In genomic region chr20:272718-273117, GRCh38 we compare ENCODE assay signal across 22 cellular contexts. TPM values are rescaled to one million over a fixed set of nuclear protein-coding genes. Genes with fewer than 3 reads are reported as not detected.
A peak's percentile ranks its signal among the peaks of the same experiment; 100 is the strongest.
DNase-seq lines count a peak whose midpoint lies in the region; ATAC-seq, FAIRE-seq and TF ChIP-seq lines count a peak whose summit lies in the region.
"Had no signal": no experiment of that assay in that cellular context is flagged by ENCODE, and none has a peak within 500 bp of the region (broad histone marks: within the 10 kb centered on the region; RNA-seq: fewer than 3 reads in every experiment).

No MANE protein-coding gene starts in this region.

- no peaks in the 10 kb centered on the region for H3K4me1 ChIP-seq in endothelial cell of umbilical vein (ENCODE audit: control insufficient read depth, extremely low read depth, insufficient read depth, low read length)
- H3K4me1 ChIP-seq in osteoblast (ENCODE audit: insufficient read depth, low read length): no peaks in the 10 kb centered on the region
- H3K4me1 ChIP-seq: BE2C, HAP-1 had no signal

- DNase-seq in NCI-H69 (lab: John Stamatoyannopoulos, UW): peak; percentile 22
- DNase-seq in endothelial cell of umbilical vein (ENCODE audit: low read depth, low spot score): no peak
- DNase-seq in osteoblast (ENCODE audit: insufficient read length, low spot score, missing footprints): peak; percentile 62
- DNase-seq in activated naive CD4-positive, alpha-beta T cell treated with anti-CD3 and anti-CD28 coated beads, Interleukin-2, amount 50 U/mL, for 72 hours (ENCODE audit: low spot score in 2 of 2): no peak
- DNase-seq in SIG-M5 treated with dmso at 0.1 percent for 504 hours (lab: John Stamatoyannopoulos, UW; ENCODE audit: unreplicated experiment): no peak
- DNase-seq: BE2C, EL, GF-D8, MV-4-11, NCI-H1105 treated with DMSO at 0.1 percent for 48 hours, NCI-H2029 treated with DMSO at 0.1 percent for 48 hours, NCI-H446, NCI-H526, PC-9, RPMI8226, SHP77 had no signal

- H3K79me2 ChIP-seq in endothelial cell of umbilical vein (ENCODE audit: control insufficient read depth, insufficient read depth, low read length) (no peaks in the 10 kb centered on the region), osteoblast (ENCODE audit: insufficient read depth, low read length) (no peaks in the 10 kb centered on the region)

- no peak overlapping the region for H3K4me2 ChIP-seq in endothelial cell of umbilical vein (ENCODE audit: insufficient read depth, low read length)
- H3K4me2 ChIP-seq in osteoblast (ENCODE audit: insufficient read depth, low read length): no peak overlapping the region
- H3K4me2 ChIP-seq: GM23338, PC-9 had no signal

- no peaks in the 10 kb centered on the region for H4K20me1 ChIP-seq in endothelial cell of umbilical vein (replicated peaks; ENCODE audit: control insufficient read depth, extremely low read depth, insufficient read depth, low read length)
- H4K20me1 ChIP-seq in osteoblast (ENCODE audit: insufficient read depth, low read length): no peaks in the 10 kb centered on the region

- intact Hi-C loops in endothelial cell of umbilical vein (cut with micrococcal nuclease): no loop called here

- TF ChIP-seq CTCF in endothelial cell of umbilical vein (IDR thresholded peaks at IDR 0.05; ENCODE audit: extremely low read depth in 1 of 2, insufficient read depth in 1 of 2, low read depth in 1 of 2, low read length in 2 of 2): no peak
- no peak for TF ChIP-seq CTCF in osteoblast (IDR thresholded peaks at IDR 0.05; ENCODE audit: extremely low read depth, low read depth, low read length)

- no TSS peak for BruUV-seq in endothelial cell of umbilical vein (replicated peaks; lab: Mats Ljungman, UMichigan)

- dilution Hi-C loops in endothelial cell of umbilical vein (cut with MboI; ENCODE audit: extremely low pct_ligation_motif_present, low sequenced_read_pairs): no loop called here

- H3K4me3 ChIP-seq in endothelial cell of umbilical vein (replicated peaks in 1 of 3; ENCODE audit: insufficient read depth in 1 of 3, low read depth in 1 of 3, low read length in 3 of 3) (no peak overlapping the region), osteoblast (ENCODE audit: insufficient read depth, low read length) (no peak overlapping the region)
- H3K4me3 ChIP-seq: GM23338, HAP-1, PC-9 had no signal

- H2AFZ ChIP-seq in endothelial cell of umbilical vein (ENCODE audit: low read depth, low read length): no peak overlapping the region
- H2AFZ ChIP-seq in osteoblast (ENCODE audit: low read length): no peak overlapping the region
- H2AFZ ChIP-seq: GM23338, PC-9 had no signal

- no peak for TF ChIP-seq POLR2A in endothelial cell of umbilical vein (IDR thresholded peaks at IDR 0.05; ENCODE audit: low read depth, low read length)

- H3K36me3 Mint-ChIP-seq in activated naive CD4-positive, alpha-beta T cell treated with anti-CD3 and anti-CD28 coated beads, Interleukin-2, amount 50 U/mL, for 72 hours: peaks cover 0 to 9% of the 10 kb centered on the region in 2 donors

- no peak overlapping the region for H3K27ac Mint-ChIP-seq in activated naive CD4-positive, alpha-beta T cell treated with anti-CD3 and anti-CD28 coated beads, Interleukin-2, amount 50 U/mL, for 72 hours
- H3K27ac Mint-ChIP-seq: GM23338 had no signal

- CTCF ChIA-PET in endothelial cell of umbilical vein (lab: Charles Lee): interaction anchor here (2.7 kb wide), 1 partner anchor 57 kb away, joined by 7 read pairs; no protein-coding TSS in a partner anchor

- no peak for ATAC-seq in activated naive CD4-positive, alpha-beta T cell treated with anti-CD3 and anti-CD28 coated beads, Interleukin-2, amount 50 U/mL, for 72 hours
- ATAC-seq: GM23338, SK-N-SH treated with all-trans-retinoic acid at 6 μM for 48 hours had no signal

- no peaks in the 10 kb centered on the region for H3K9me3 Mint-ChIP-seq in activated naive CD4-positive, alpha-beta T cell treated with anti-CD3 and anti-CD28 coated beads, Interleukin-2, amount 50 U/mL, for 72 hours
- H3K9me3 Mint-ChIP-seq: GM23338 had no signal

- H3K9me1 ChIP-seq in endothelial cell of umbilical vein (replicated peaks; ENCODE audit: control insufficient read depth, extremely low read depth, insufficient read depth, low read length): no peaks in the 10 kb centered on the region

- H3K27ac ChIP-seq in endothelial cell of umbilical vein (ENCODE audit: insufficient read depth, low read depth, low read length): no peak overlapping the region
- no peak overlapping the region for H3K27ac ChIP-seq in osteoblast (ENCODE audit: low read depth, low read length)
- H3K27ac ChIP-seq: PC-9 had no signal

- FAIRE-seq in endothelial cell of umbilical vein (lab: Jason Lieb, UNC): peak; percentile 64
- FAIRE-seq: D721Med had no signal

- no peaks in the 10 kb centered on the region for H3K9me3 ChIP-seq in endothelial cell of umbilical vein (replicated peaks; ENCODE audit: control insufficient read depth, insufficient read depth, low read length)
- no peaks in the 10 kb centered on the region for H3K9me3 ChIP-seq in osteoblast (ENCODE audit: low read depth, low read length)
- H3K9me3 ChIP-seq: BE2C, HAP-1 had no signal

- no peak overlapping the region for H3K9ac ChIP-seq in endothelial cell of umbilical vein (replicated peaks; ENCODE audit: extremely low read depth, insufficient read depth, low read length)

- H3K36me3 ChIP-seq in endothelial cell of umbilical vein (ENCODE audit: control insufficient read depth in 2 of 2, extremely low read depth in 1 of 2, insufficient read depth in 2 of 2, low read length in 2 of 2) (peaks cover 0 to 24% of the 10 kb centered on the region in 2 experiments), osteoblast (ENCODE audit: insufficient read depth, low read length) (no peaks in the 10 kb centered on the region)
- H3K36me3 ChIP-seq: BE2C, HAP-1 had no signal

- no peaks in the 10 kb centered on the region for H3K27me3 ChIP-seq in endothelial cell of umbilical vein (ENCODE audit: control insufficient read depth in 2 of 2, insufficient read depth in 2 of 2, low read length in 2 of 2)
- no peaks in the 10 kb centered on the region for H3K27me3 ChIP-seq in osteoblast (ENCODE audit: insufficient read depth, low read length)
- H3K27me3 ChIP-seq: BE2C had no signal

- POLR2A ChIA-PET in endothelial cell of umbilical vein (lab: Charles Lee): no interaction called here

RNA-seq across cellular contexts. Expression of gene DEFB132, which starts 15.2 kb away (rescaled TPM):
- total RNA-seq in endothelial cell of umbilical vein (not detected in 2 replicates), osteoblast (not detected in 2 replicates)
- polyA plus RNA-seq in endothelial cell of umbilical vein: not detected in 2 replicates
- polyA plus RNA-seq in endothelial cell of umbilical vein (2011; cell fraction: cytosol; rRNA removed): not detected in 2 replicates
- polyA plus RNA-seq in endothelial cell of umbilical vein (2011; cell fraction: nucleus; rRNA removed): not detected in 2 replicates
- not detected in 2 replicates for polyA plus RNA-seq in endothelial cell of umbilical vein (2012)
- polyA minus RNA-seq in endothelial cell of umbilical vein: not detected in 2 replicates
- not detected for polyA minus RNA-seq in endothelial cell of umbilical vein (2011; cell fraction: cytosol; rRNA and poly(A)+ RNA removed)
- polyA minus RNA-seq in endothelial cell of umbilical vein (2011; cell fraction: nucleus; rRNA and poly(A)+ RNA removed): not detected in 2 replicates
- not detected for total RNA-seq in activated naive CD4-positive, alpha-beta T cell treated with anti-CD3 and anti-CD28 coated beads, Interleukin-2, amount 50 U/mL, for 72 hours
- total RNA-seq: A673, GM23338, HT1080, PC-9 had no signal
- polyA plus RNA-seq: GM23338 had no signal

RNA-seq across cellular contexts. Expression of gene C20orf96, which starts 17.8 kb away (rescaled TPM):
- total RNA-seq in endothelial cell of umbilical vein: 17.0 and 20.0 TPM in 2 replicates
- polyA plus RNA-seq in endothelial cell of umbilical vein: 17.2 and 17.7 TPM in 2 replicates
- 14.0 and 14.3 TPM in 2 replicates for polyA plus RNA-seq in endothelial cell of umbilical vein (2011; cell fraction: cytosol; rRNA removed)
- polyA plus RNA-seq in endothelial cell of umbilical vein (2011; cell fraction: nucleus; rRNA removed): 51.4 and 61.9 TPM in 2 replicates
- 22.2 and 23.0 TPM in 2 replicates for polyA plus RNA-seq in endothelial cell of umbilical vein (2012)
- polyA minus RNA-seq in endothelial cell of umbilical vein: 9.0 and 15.1 TPM in 2 replicates
- not detected for polyA minus RNA-seq in endothelial cell of umbilical vein (2011; cell fraction: cytosol; rRNA and poly(A)+ RNA removed)
- polyA minus RNA-seq in endothelial cell of umbilical vein (2011; cell fraction: nucleus; rRNA and poly(A)+ RNA removed): 14.0 and 17.0 TPM in 2 replicates
- 2.2 and 3.5 TPM in 2 replicates for total RNA-seq in osteoblast
- 10 to 100 TPM; 10.1 to 10.3 TPM for total RNA-seq in activated naive CD4-positive, alpha-beta T cell treated with anti-CD3 and anti-CD28 coated beads, Interleukin-2, amount 50 U/mL, for 72 hours

RNA-seq across cellular contexts. Expression of gene ZCCHC3, which starts 24.7 kb away (rescaled TPM):
- total RNA-seq in endothelial cell of umbilical vein (22.0 and 24.1 TPM in 2 replicates), osteoblast (9.0 and 9.4 TPM in 2 replicates)
- 13.6 and 14.8 TPM in 2 replicates for polyA plus RNA-seq in endothelial cell of umbilical vein
- polyA plus RNA-seq in endothelial cell of umbilical vein (2011; cell fraction: cytosol; rRNA removed): 14.9 and 17.1 TPM in 2 replicates
- polyA plus RNA-seq in endothelial cell of umbilical vein (2011; cell fraction: nucleus; rRNA removed): 10.2 and 11.0 TPM in 2 replicates
- 14.6 and 16.2 TPM in 2 replicates for polyA plus RNA-seq in endothelial cell of umbilical vein (2012)
- 16.2 and 21.5 TPM in 2 replicates for polyA minus RNA-seq in endothelial cell of umbilical vein
- polyA minus RNA-seq in endothelial cell of umbilical vein (2011; cell fraction: cytosol; rRNA and poly(A)+ RNA removed): 7.0 TPM
- polyA minus RNA-seq in endothelial cell of umbilical vein (2011; cell fraction: nucleus; rRNA and poly(A)+ RNA removed): 6.9 and 8.0 TPM in 2 replicates
- 10 to 100 TPM; 15.4 to 17.0 TPM for total RNA-seq in activated naive CD4-positive, alpha-beta T cell treated with anti-CD3 and anti-CD28 coated beads, Interleukin-2, amount 50 U/mL, for 72 hours

RNA-seq across cellular contexts. Expression of gene DEFB129, which starts 45.7 kb away (rescaled TPM):
- total RNA-seq in endothelial cell of umbilical vein (not detected in 2 replicates), osteoblast (not detected in 2 replicates)
- not detected in 2 replicates for polyA plus RNA-seq in endothelial cell of umbilical vein
- polyA plus RNA-seq in endothelial cell of umbilical vein (2011; cell fraction: cytosol; rRNA removed): not detected in 2 replicates
- not detected in 2 replicates for polyA plus RNA-seq in endothelial cell of umbilical vein (2011; cell fraction: nucleus; rRNA removed)
- polyA plus RNA-seq in endothelial cell of umbilical vein (2012): not detected in 2 replicates
- polyA minus RNA-seq in endothelial cell of umbilical vein: not detected in 2 replicates
- polyA minus RNA-seq in endothelial cell of umbilical vein (2011; cell fraction: cytosol; rRNA and poly(A)+ RNA removed): not detected
- polyA minus RNA-seq in endothelial cell of umbilical vein (2011; cell fraction: nucleus; rRNA and poly(A)+ RNA removed): not detected in 2 replicates
- total RNA-seq in activated naive CD4-positive, alpha-beta T cell treated with anti-CD3 and anti-CD28 coated beads, Interleukin-2, amount 50 U/mL, for 72 hours: not detected
- total RNA-seq: A673, GM23338, HT1080, PC-9 had no signal
- polyA plus RNA-seq: GM23338 had no signal

RNA-seq across cellular contexts. Expression of gene SOX12, which starts 52.6 kb away (rescaled TPM):
- 32.2 and 37.7 TPM in 2 replicates for total RNA-seq in endothelial cell of umbilical vein
- polyA plus RNA-seq in endothelial cell of umbilical vein: 5.7 and 6.2 TPM in 2 replicates
- polyA plus RNA-seq in endothelial cell of umbilical vein (2011; cell fraction: cytosol; rRNA removed): 5.4 and 6.7 TPM in 2 replicates
- polyA plus RNA-seq in endothelial cell of umbilical vein (2011; cell fraction: nucleus; rRNA removed): 8.9 and 9.2 TPM in 2 replicates
- 16.2 and 21.0 TPM in 2 replicates for polyA plus RNA-seq in endothelial cell of umbilical vein (2012)
- polyA minus RNA-seq in endothelial cell of umbilical vein: 2.9 and 5.5 TPM in 2 replicates
- polyA minus RNA-seq in endothelial cell of umbilical vein (2011; cell fraction: cytosol; rRNA and poly(A)+ RNA removed): 3.1 TPM
- 2.2 and 3.9 TPM in 2 replicates for polyA minus RNA-seq in endothelial cell of umbilical vein (2011; cell fraction: nucleus; rRNA and poly(A)+ RNA removed)
- total RNA-seq in osteoblast: 6.2 and 6.9 TPM in 2 replicates
- total RNA-seq in activated naive CD4-positive, alpha-beta T cell treated with anti-CD3 and anti-CD28 coated beads, Interleukin-2, amount 50 U/mL, for 72 hours: 10 to 100 TPM in 1 of 2 donors, 1 to 10 TPM in 1; 4.9 to 11.8 TPM

Comparison
In these comparisons a context has a peak if more than half of its experiments do, and no peak if none do; other contexts are left out.
1. DNase-seq: peak in NCI-H69 (single experiment) and osteoblast (single experiment); none in endothelial cell of umbilical vein (single experiment), activated naive CD4-positive, alpha-beta T cell treated with anti-CD3 and anti-CD28 coated beads, Interleukin-2, amount 50 U/mL, for 72 hours (0 of 2) and SIG-M5 treated with dmso at 0.1 percent for 504 hours (single experiment).